Comparison of ENCODE assay signal across 9 cellular contexts in the genomic region with DNA sequence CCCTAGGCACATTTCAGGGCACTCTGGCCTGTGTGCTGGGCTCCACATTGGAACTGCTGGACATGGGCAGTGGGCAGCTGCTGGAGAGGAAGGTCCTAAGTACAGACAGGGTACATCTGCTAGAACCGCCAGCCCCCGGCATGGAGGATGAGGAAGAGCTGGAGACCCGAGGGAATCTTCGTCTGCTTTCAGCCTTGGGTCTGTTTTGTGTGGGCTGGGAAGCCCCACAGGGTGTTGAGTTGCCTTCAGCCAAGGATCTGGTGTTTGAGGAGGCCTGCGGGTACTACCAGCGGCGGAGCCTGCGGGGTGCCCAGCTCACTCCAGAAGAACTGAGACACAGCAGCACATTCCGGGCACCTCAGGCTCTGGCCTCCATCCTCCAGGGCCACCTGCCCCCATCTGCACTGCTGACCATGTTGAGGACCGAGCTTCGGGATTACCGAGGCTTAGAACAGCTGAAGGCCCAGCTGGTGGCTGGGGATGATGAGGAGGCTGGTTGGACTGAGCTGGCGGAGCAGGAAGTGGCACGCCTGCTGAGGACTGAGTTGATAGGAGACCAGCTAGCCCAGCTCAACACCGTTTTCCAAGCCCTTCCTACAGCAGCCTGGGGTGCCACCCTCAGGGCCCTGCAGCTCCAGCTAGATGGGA. TPM values are rescaled to one million over a fixed set of nuclear protein-coding genes. Genes with fewer than 3 reads are reported as not detected.
DNase-seq lines count a peak whose midpoint lies in the region; ATAC-seq and TF ChIP-seq lines count a peak whose summit lies in the region.
"Had no signal": no experiment of that assay in that cellular context is flagged by ENCODE, and none has a peak within 500 bp of the region (broad histone marks: within the 10 kb centered on the region; RNA-seq: fewer than 3 reads in every experiment).

No MANE protein-coding gene starts in this region.

- POLR2A ChIA-PET in OCI-LY7 (lab: Charles Lee): interaction anchor here (0.5 to 1.3 kb wide), 2 partner anchors 14 to 16 kb away, joined by 3 to 4 read pairs; no protein-coding TSS in a partner anchor

- H3K9ac ChIP-seq in rectal smooth muscle tissue (ENCODE audit: low read length): peak overlapping the region; percentile 78

- peak overlapping the region; percentile 72 for H3K4me3 ChIP-seq in GM06990 (replicated peaks; ENCODE audit: low read depth, low read length)
- H3K4me3 ChIP-seq in OCI-LY7 (ENCODE audit: low read depth, low read length, poor library complexity, severe bottlenecking): peak overlapping the region; percentile 100
- H3K4me3 ChIP-seq in epithelial cell of esophagus (ENCODE audit: low read length): peak overlapping the region; percentile 79
- peak overlapping the region; percentile 90 for H3K4me3 ChIP-seq in rectal smooth muscle tissue (ENCODE audit: low read length)

- CTCF ChIA-PET in OCI-LY7 (lab: Charles Lee; ENCODE audit: unreplicated experiment): no interaction called here

- intact Hi-C loops in OCI-LY7 (cut with micrococcal nuclease; ENCODE audit: unreplicated experiment): no loop called here

- H4K20me1 ChIP-seq in OCI-LY7 (ENCODE audit: insufficient read depth, low read length): no peaks in the 10 kb centered on the region; the same call in 1 of the 2 replicates

- no peaks in the 10 kb centered on the region for H3K9me2 ChIP-seq in OCI-LY7 (ENCODE audit: insufficient read depth, low read length)

- no peaks in the 10 kb centered on the region for H3K9me3 ChIP-seq in OCI-LY7 (ENCODE audit: low read length)

- H3K4me1 ChIP-seq in OCI-LY7 (ENCODE audit: insufficient read depth, low read length, poor library complexity, severe bottlenecking) (peaks cover 17% of the 10 kb centered on the region), rectal smooth muscle tissue (ENCODE audit: control insufficient read depth, insufficient read depth, low read length) (peaks cover 10% of the 10 kb centered on the region)

- no peak overlapping the region for H2AFZ ChIP-seq in OCI-LY7 (ENCODE audit: low read length)

- no peak for ATAC-seq in HG03469 (IDR thresholded peaks at IDR 0.05; ENCODE audit: unreplicated experiment)

- H3K36me3 ChIP-seq in GM06990 (ENCODE audit: control insufficient read depth, insufficient read depth, low read length): peaks cover 12% of the 10 kb centered on the region
- H3K36me3 ChIP-seq in OCI-LY7 (ENCODE audit: insufficient read depth, low read length): peaks cover 20% of the 10 kb centered on the region; the same call in 1 of the 2 replicates
- H3K36me3 ChIP-seq in rectal smooth muscle tissue (ENCODE audit: control insufficient read depth, insufficient read depth, low read length): no peaks in the 10 kb centered on the region

- TF ChIP-seq CTCF in GM06990 (IDR thresholded peaks at IDR 0.05; ENCODE audit: insufficient read depth, low read length, poor library complexity, severe bottlenecking): no peak
- no peak for TF ChIP-seq CTCF in OCI-LY7 (conservative IDR thresholded peaks at IDR 0.05; ENCODE audit: low read length)
- TF ChIP-seq CTCF in epithelial cell of esophagus (IDR thresholded peaks at IDR 0.05; ENCODE audit: insufficient read depth, low read depth, low read length, missing control alignments): no peak

- peaks cover 7% of the 10 kb centered on the region; the same call in 1 of the 2 replicates for H3K79me2 ChIP-seq in OCI-LY7 (ENCODE audit: insufficient read depth, low read depth, low read length)

- DNase-seq in GM06990 (ENCODE audit: extremely low read depth, insufficient read length) (no peak), OCI-LY7 (ENCODE audit: low spot score) (no peak), epithelial cell of esophagus (ENCODE audit: low read depth) (peak; percentile 26), NCI-H146 treated with DMSO at 0.1 percent for 48 hours (lab: John Stamatoyannopoulos, UW; ENCODE audit: unreplicated experiment) (no peak), ecto neural progenitor cell (ENCODE audit: low spot score) (no peak), OCI-M2 (lab: John Stamatoyannopoulos, UW; ENCODE audit: unreplicated experiment) (no peak)
- DNase-seq: activated gamma-delta T cell had no signal

- no TSS peak for BruUV-seq in OCI-LY7 (replicated peaks; lab: Mats Ljungman, UMichigan)

- H3K4me2 ChIP-seq in OCI-LY7 (ENCODE audit: low read length): peak overlapping the region; percentile 85

- no peaks in the 10 kb centered on the region for H3K27me3 ChIP-seq in GM06990 (replicated peaks; ENCODE audit: control insufficient read depth, insufficient read depth, low read length)
- no peaks in the 10 kb centered on the region for H3K27me3 ChIP-seq in rectal smooth muscle tissue (ENCODE audit: control insufficient read depth, insufficient read depth, low read length)

- no peak overlapping the region for H3K27ac ChIP-seq in OCI-LY7 (ENCODE audit: low read depth, low read length, poor library complexity, severe bottlenecking)
- H3K27ac ChIP-seq in rectal smooth muscle tissue (ENCODE audit: low read depth, low read length): no peak overlapping the region

RNA-seq across cellular contexts. Expression of gene HPS6, which starts 1.4 kb away (rescaled TPM):
- total RNA-seq in OCI-LY7 (2014; rRNA removed; shearing (Covaris generic)): 23.8 and 28.2 TPM in 2 replicates
- total RNA-seq in OCI-LY7 (2022): 19.2 and 21.7 TPM in 2 replicates

RNA-seq across cellular contexts. Expression of gene ARMH3, which starts 10.6 kb away (rescaled TPM):
- 5.7 and 7.9 TPM in 2 replicates for total RNA-seq in OCI-LY7 (2014; rRNA removed; shearing (Covaris generic))
- 19.3 and 24.3 TPM in 2 replicates for total RNA-seq in OCI-LY7 (2022)

RNA-seq across cellular contexts. Expression of gene LDB1, which starts 53.6 kb away (rescaled TPM):
- 50.8 and 58.6 TPM in 2 replicates for total RNA-seq in OCI-LY7 (2014; rRNA removed; shearing (Covaris generic))
- 60.9 and 64.8 TPM in 2 replicates for total RNA-seq in OCI-LY7 (2022)
